8 cellular contexts compared by ENCODE assay signal in genomic region chr4:17811078-17811603, GRCh38. TPM values are rescaled to one million over a fixed set of nuclear protein-coding genes. Genes with fewer than 3 reads are reported as not detected.
DNase-seq lines count a peak whose midpoint lies in the region; ATAC-seq and TF ChIP-seq lines count a peak whose summit lies in the region.

No MANE protein-coding gene starts in this region.

- no peak for DNase-seq in AG04449 (ENCODE audit: low read depth, low spot score)
- DNase-seq in SK-N-SH, result no peak
- no peak for DNase-seq in esophagus squamous epithelium (lab: John Stamatoyannopoulos, UW)
- DNase-seq in osteocyte (ENCODE audit: extremely low spot score, unreplicated experiment), result no peak
- no peak for DNase-seq in activated effector memory CD4-positive, alpha-beta T cell treated with anti-CD3 and anti-CD28 coated beads, Interleukin-2, amount 50 U/mL, for 16 hours
- DNase-seq in EL, result no peak

- TF ChIP-seq CTCF in AG04449 (IDR thresholded peaks at IDR 0.05; ENCODE audit: insufficient read depth, low read length, missing control alignments) (no peak), SK-N-SH (IDR thresholded peaks at IDR 0.05) (no peak), esophagus squamous epithelium (IDR thresholded peaks at IDR 0.05) (no peak), osteocyte (IDR thresholded peaks at IDR 0.05) (no peak)

- CTCF ChIA-PET in AG04449 (lab: Yijun Ruan, JAX) (interaction anchor here (7.6 kb wide), 1 partner anchor 264 kb away, joined by 123 read pairs; no protein-coding TSS in a partner anchor), SK-N-SH (lab: Yijun Ruan, JAX) (interaction anchor here (4.8 kb wide), 1 partner anchor 262 kb away, joined by 44 read pairs; no protein-coding TSS in a partner anchor)

- H3K27ac ChIP-seq in SK-N-SH (ENCODE audit: low read depth in 2 of 2, low read length in 1 of 2) (peak overlapping the region; percentile 61 to 76; a peak in 3 of 4 replicates), esophagus squamous epithelium (peak overlapping the region; percentile 96 to 100 (median 96))

- 0% methylated on average over 10 of the region's 48 CpGs for WGBS in SK-N-SH (ENCODE audit: low lambda C conversion rate)
- WGBS in esophagus squamous epithelium, 2 donors, result 0% methylated on average over 18 to 21 of the region's 48 CpGs

- peak overlapping the region; percentile 82 for H3K4me3 ChIP-seq in AG04449 (ENCODE audit: low read depth, low read length)
- peak overlapping the region; percentile 89 to 98 for H3K4me3 ChIP-seq in SK-N-SH (ENCODE audit: low read depth in 2 of 2, low read length in 1 of 2)
- H3K4me3 ChIP-seq in esophagus squamous epithelium, result peak overlapping the region; percentile 62 to 96 (median 86)

- H3K79me2 ChIP-seq in SK-N-SH (ENCODE audit: insufficient read depth), result peaks cover 97% of the 10 kb centered on the region

- no peak for TF ChIP-seq POLR2A in esophagus squamous epithelium (IDR thresholded peaks at IDR 0.05)

- peak overlapping the region; percentile 89 for H3K4me2 ChIP-seq in SK-N-SH

- intact Hi-C loops in esophagus squamous epithelium (cut with DNase I), result no loop called here

- TF ChIP-seq EP300 in SK-N-SH (IDR thresholded peaks at IDR 0.05; ENCODE audit: borderline replicate concordance in 1 of 2, low read depth in 1 of 2, low read length in 1 of 2), result no peak

- peak overlapping the region; percentile 99 for H3K4me3 Mint-ChIP-seq in osteocyte (ENCODE audit: unreplicated experiment)

- no peaks in the 10 kb centered on the region for H3K27me3 Mint-ChIP-seq in osteocyte (ENCODE audit: unreplicated experiment)

- H3K9me3 Mint-ChIP-seq in osteocyte (ENCODE audit: unreplicated experiment), result no peaks in the 10 kb centered on the region

- no peaks in the 10 kb centered on the region for H3K9me2 ChIP-seq in SK-N-SH

- peaks cover 10% of the 10 kb centered on the region for H3F3A ChIP-seq in SK-N-SH (replicated peaks; ENCODE audit: insufficient read depth)

- H3K4me1 Mint-ChIP-seq in osteocyte (ENCODE audit: unreplicated experiment), result peaks cover 56% of the 10 kb centered on the region

- H3K36me3 ChIP-seq in SK-N-SH (replicated peaks in 1 of 2; ENCODE audit: control insufficient read depth in 1 of 2, insufficient read depth in 2 of 2, low read length in 1 of 2) (peaks cover 13 to 14% of the 10 kb centered on the region in 2 experiments), esophagus squamous epithelium (no peaks in the 10 kb centered on the region)

- H3K9ac ChIP-seq in SK-N-SH, result peak overlapping the region; percentile 73

- ATAC-seq in GM18867 (IDR thresholded peaks at IDR 0.05; ENCODE audit: unreplicated experiment), result peak; percentile 27
- peak; percentile 30 for ATAC-seq in HG03045 (IDR thresholded peaks at IDR 0.05; ENCODE audit: unreplicated experiment)

- peaks cover 2% of the 10 kb centered on the region for H3K36me3 Mint-ChIP-seq in osteocyte (ENCODE audit: unreplicated experiment)

- H2AFZ ChIP-seq in SK-N-SH (ENCODE audit: low read depth), result peak overlapping the region; percentile 87

- H3K27me3 ChIP-seq in SK-N-SH (ENCODE audit: insufficient read depth) (no peaks in the 10 kb centered on the region), esophagus squamous epithelium (no peaks in the 10 kb centered on the region)

- TF ChIP-seq RAD21 in SK-N-SH (IDR thresholded peaks at IDR 0.05; ENCODE audit: low read length), result no peak

- H3K4me1 ChIP-seq in SK-N-SH (ENCODE audit: control insufficient read depth in 1 of 2, insufficient read depth in 2 of 2, low read depth in 1 of 2, low read length in 1 of 2) (peaks cover 4 to 22% of the 10 kb centered on the region in 2 experiments; a peak in 3 of 4 replicates), esophagus squamous epithelium (peaks cover 22 to 59% (median 31%) of the 10 kb centered on the region in 3 donors)

- H3K9me3 ChIP-seq in SK-N-SH, result no peaks in the 10 kb centered on the region
- no peaks in the 10 kb centered on the region for H3K9me3 ChIP-seq in esophagus squamous epithelium

- peaks cover 31% of the 10 kb centered on the region for H4K20me1 ChIP-seq in SK-N-SH (ENCODE audit: insufficient read depth)

- POLR2A ChIA-PET in AG04449 (lab: Yijun Ruan, JAX) (interaction anchor here (1.0 kb wide), 2 partner anchors 12 to 211 kb away, joined by 3 to 4 read pairs; no protein-coding TSS in a partner anchor), SK-N-SH (lab: Yijun Ruan, JAX) (interaction anchor here (0.6 to 1.0 kb wide), 2 partner anchors 11 to 197 kb away, joined by 3 read pairs; partner anchors contain the start of gene MED28)

- peak overlapping the region; percentile 100 for H3K27ac Mint-ChIP-seq in osteocyte (ENCODE audit: unreplicated experiment)

TF ChIP-seq in SK-N-SH, 30 proteins besides CTCF, POLR2A, EP300 and RAD21:
- no peak for TF ChIP-seq POLR2AphosphoS5 (IDR thresholded peaks at IDR 0.05; ENCODE audit: low read depth, low read length)
- 0 out of 2 replicates have a peak, but pooled peaks have one; percentile 13 for TF ChIP-seq MXI1 (IDR thresholded peaks at IDR 0.05; ENCODE audit: low read depth, low read length)

RNA-seq across cellular contexts. Expression of gene NCAPG, which starts 0.4 kb away (rescaled TPM):
- 4.8 and 5.4 TPM in 2 replicates for polyA plus RNA-seq in SK-N-SH (2012; rRNA removed)
- polyA plus RNA-seq in SK-N-SH (2012; cell fraction: cytosol; rRNA removed), result 6.8 and 7.0 TPM in 2 replicates
- 3.8 and 6.3 TPM in 2 replicates for polyA plus RNA-seq in SK-N-SH (2012; cell fraction: nucleus; rRNA removed)
- 10 to 100 TPM in 2 of 4 donors, 1 to 10 TPM in 2; 3.8 to 19.4 (median 12.5) TPM for total RNA-seq in esophagus squamous epithelium
- total RNA-seq in osteocyte, result 6.9 and 9.6 TPM in 2 replicates

RNA-seq across cellular contexts. Expression of gene DCAF16, which starts 0.6 kb away (rescaled TPM):
- 23.5 and 28.5 TPM in 2 replicates for polyA plus RNA-seq in SK-N-SH (2012; rRNA removed)
- 18.6 and 19.5 TPM in 2 replicates for polyA plus RNA-seq in SK-N-SH (2012; cell fraction: cytosol; rRNA removed)
- polyA plus RNA-seq in SK-N-SH (2012; cell fraction: nucleus; rRNA removed), result 46.3 and 48.0 TPM in 2 replicates
- total RNA-seq in esophagus squamous epithelium (10 to 100 TPM in 2 of 4 donors, 1 to 10 TPM in 2; 5.6 to 28.2 (median 12.2) TPM), osteocyte (50.1 and 53.0 TPM in 2 replicates)

RNA-seq across cellular contexts. Expression of gene FAM184B, which starts 29.7 kb away (rescaled TPM):
- polyA plus RNA-seq in SK-N-SH (2012; rRNA removed), result not detected in 2 replicates
- polyA plus RNA-seq in SK-N-SH (2012; cell fraction: cytosol; rRNA removed), result under 0.01 TPM in 2 replicates
- 0.04 TPM in 1 of 2 replicates, not detected in the other for polyA plus RNA-seq in SK-N-SH (2012; cell fraction: nucleus; rRNA removed)
- total RNA-seq in esophagus squamous epithelium, result under 1 TPM; 0.18 to 0.76 (median 0.19) TPM
- not detected in 2 replicates for total RNA-seq in osteocyte
